24 cellular contexts compared by ENCODE assay signal in genomic region chr10:33303988-33304387, GRCh38. TPM values are rescaled to one million over a fixed set of nuclear protein-coding genes. Genes with fewer than 3 reads are reported as not detected.
DNase-seq lines count a peak whose midpoint lies in the region; ATAC-seq and TF ChIP-seq lines count a peak whose summit lies in the region.
"Had no signal": no experiment of that assay in that cellular context is flagged by ENCODE, and none has a peak within 500 bp of the region (broad histone marks: within the 10 kb centered on the region; RNA-seq: fewer than 3 reads in every experiment).

No MANE protein-coding gene starts in this region.

- peaks cover 24% of the 10 kb centered on the region for H3F3A ChIP-seq in SK-N-SH (replicated peaks; ENCODE audit: insufficient read depth)

- CTCF ChIA-PET in BJ (lab: Yijun Ruan, JAX) (interaction anchor here (1.3 kb wide), 1 partner anchor 111 kb away, joined by 3 read pairs; no protein-coding TSS in a partner anchor), SK-N-SH (lab: Yijun Ruan, JAX) (interaction anchor here (1.0 to 1.5 kb wide), 3 partner anchors 11 to 111 kb away, joined by 3 to 4 read pairs (median 3); no protein-coding TSS in a partner anchor)

- H3K4me1 ChIP-seq in SK-N-SH (ENCODE audit: control insufficient read depth in 1 of 2, insufficient read depth in 2 of 2, low read depth in 1 of 2, low read length in 1 of 2) (peaks cover 3 to 16% of the 10 kb centered on the region in 2 experiments; a peak in 3 of 4 replicates), mesodermal cell (ENCODE audit: control insufficient read depth, insufficient read depth, low read length, poor library complexity, severe bottlenecking) (peaks cover 13% of the 10 kb centered on the region), spleen (peaks cover 4 to 75% (median 34%) of the 10 kb centered on the region in 6 donors)
- H3K4me1 ChIP-seq: body of pancreas had no signal

- H3K9me2 ChIP-seq in SK-N-SH, result no peaks in the 10 kb centered on the region

- no peak for TF ChIP-seq POLR2A in spleen (IDR thresholded peaks at IDR 0.05)
- no peak for TF ChIP-seq POLR2A in lower leg skin (IDR thresholded peaks at IDR 0.05)

- no peak overlapping the region for H3K9ac ChIP-seq in SK-N-SH

- WGBS in SK-N-SH (ENCODE audit: low lambda C conversion rate), result 51% methylated on average over 3 of the region's 3 CpGs
- WGBS in mesodermal cell (ENCODE audit: insufficient coverage in 2 of 2), 2 experiments, result 90 to 93% methylated on average over 2 of the region's 3 CpGs
- 51 to 66% (median 52%) methylated on average over 3 of the region's 3 CpGs for WGBS in spleen, 5 donors
- WGBS in lower leg skin, 2 donors, result 48 to 61% methylated on average over 3 of the region's 3 CpGs

- peaks cover 100% of the 10 kb centered on the region for H3K79me2 ChIP-seq in SK-N-SH (ENCODE audit: insufficient read depth)

- H4K20me1 ChIP-seq in SK-N-SH (ENCODE audit: insufficient read depth), result peaks cover 95% of the 10 kb centered on the region

- H3K9me3 ChIP-seq in SK-N-SH, result no peaks in the 10 kb centered on the region
- H3K9me3 ChIP-seq in mesodermal cell (ENCODE audit: control insufficient read depth, low read length), result no peaks in the 10 kb centered on the region
- H3K9me3 ChIP-seq in spleen, result peaks cover 0 to 4% (median 0%) of the 10 kb centered on the region in 8 donors
- H3K9me3 ChIP-seq: body of pancreas, neutrophil, upper lobe of right lung had no signal

- peaks cover 5% of the 10 kb centered on the region for H3K36me3 ChIP-seq in BJ (ENCODE audit: control insufficient read depth, insufficient read depth, low read length)
- peaks cover 6 to 57% of the 10 kb centered on the region in 2 experiments for H3K36me3 ChIP-seq in SK-N-SH (replicated peaks in 1 of 2; ENCODE audit: control insufficient read depth in 1 of 2, insufficient read depth in 2 of 2, low read length in 1 of 2)
- peaks cover 22% of the 10 kb centered on the region for H3K36me3 ChIP-seq in mesodermal cell (ENCODE audit: control insufficient read depth, insufficient read depth, low read length)
- H3K36me3 ChIP-seq in spleen, result peaks cover 0 to 12% (median 0%) of the 10 kb centered on the region in 6 donors
- H3K36me3 ChIP-seq: neutrophil had no signal

- H3K27me3 ChIP-seq in BJ (ENCODE audit: control insufficient read depth, insufficient read depth, low read length), result no peaks in the 10 kb centered on the region
- H3K27me3 ChIP-seq in SK-N-SH (ENCODE audit: insufficient read depth), result no peaks in the 10 kb centered on the region
- no peaks in the 10 kb centered on the region for H3K27me3 ChIP-seq in spleen (replicated peaks in 1 of 7)
- H3K27me3 ChIP-seq: body of pancreas, upper lobe of right lung had no signal

- no peak overlapping the region for H3K4me3 ChIP-seq in BJ (ENCODE audit: low read depth, low read length)
- H3K4me3 ChIP-seq in SK-N-SH (ENCODE audit: low read depth in 2 of 2, low read length in 1 of 2), result no peak overlapping the region
- no peak overlapping the region for H3K4me3 ChIP-seq in mesodermal cell (ENCODE audit: extremely low read depth, insufficient read depth, low read length, poor library complexity, severe bottlenecking)
- H3K4me3 ChIP-seq in spleen, result no peak overlapping the region
- no peak overlapping the region for H3K4me3 ChIP-seq in lower leg skin (ENCODE audit: low read depth, poor library complexity, severe bottlenecking)
- H3K4me3 ChIP-seq: body of pancreas, upper lobe of right lung had no signal

- H2AFZ ChIP-seq in SK-N-SH (ENCODE audit: low read depth), result no peak overlapping the region

- TF ChIP-seq EP300 in SK-N-SH (IDR thresholded peaks at IDR 0.05; ENCODE audit: borderline replicate concordance in 1 of 2, low read depth in 1 of 2, low read length in 1 of 2), result peak in 1 of 2 experiments; percentile 27; a peak in 1 of 4 replicates

- POLR2A ChIA-PET in BJ (lab: Charles Lee) (interaction anchor here (0.6 kb wide), 1 partner anchor 88 kb away, joined by 4 read pairs; no protein-coding TSS in a partner anchor), SK-N-SH (lab: Yijun Ruan, JAX) (no interaction called here)

- DNase-seq in BJ (ENCODE audit: low read depth) (peak; percentile 43), SK-N-SH (no peak), spleen (no peak), lower leg skin (ENCODE audit: low spot score in 2 of 2) (no peak), cerebellum (ENCODE audit: low spot score) (no peak)
- DNase-seq: activated CD4-positive, alpha-beta T cell treated with anti-CD3 and anti-CD28 coated beads for 4 hours; activated CD8-positive, alpha-beta memory T cell treated with anti-CD3 and anti-CD28 coated beads for 24 hours; activated gamma-delta T cell; activated naive CD8-positive, alpha-beta T cell treated with anti-CD3 and anti-CD28 coated beads, Interleukin-2, amount 50 U/mL, for 24 hours; body of pancreas; erythroblast; foreskin melanocyte; hippocampal formation; left cardiac atrium; mesenchymal stem cell; MV-4-11; NCI-H1436 treated with DMSO at 0.1 percent for 48 hours; NCI-H446 treated with DMSO at 0.1 percent for 48 hours; stimulated activated CD4-positive, alpha-beta T cell treated with anti-CD3 and anti-CD28 coated beads, Interleukin-2, amount 100 ng/mL, for 48 hours; upper lobe of right lung had no signal

- no peak for TF ChIP-seq RAD21 in SK-N-SH (IDR thresholded peaks at IDR 0.05; ENCODE audit: low read length)

- H3K27ac ChIP-seq in SK-N-SH (ENCODE audit: low read depth in 2 of 2, low read length in 1 of 2), result peak overlapping the region; percentile 56 to 70; a peak in 3 of 4 replicates
- H3K27ac ChIP-seq in mesodermal cell (ENCODE audit: low read depth, low read length, severe bottlenecking), result peak overlapping the region; percentile 10
- peak overlapping the region; percentile 44 to 79 (median 66) for H3K27ac ChIP-seq in spleen
- H3K27ac ChIP-seq: body of pancreas, HL-60, neutrophil had no signal

- TF ChIP-seq CTCF in BJ (IDR thresholded peaks at IDR 0.05; ENCODE audit: insufficient read depth, low read depth, low read length) (no peak), SK-N-SH (IDR thresholded peaks at IDR 0.05) (no peak), spleen (IDR thresholded peaks at IDR 0.05 in 8 of 11, conservative IDR thresholded peaks at IDR 0.05 in 3 of 11) (no peak), lower leg skin (IDR thresholded peaks at IDR 0.05) (no peak)

- ATAC-seq in HG02938 (IDR thresholded peaks at IDR 0.05; ENCODE audit: unreplicated experiment), result no peak
- ATAC-seq: activated naive CD8-positive, alpha-beta T cell treated with anti-CD3 and anti-CD28 coated beads, Interleukin-2, amount 50 U/mL, for 24 hours; body of pancreas; left cardiac atrium; upper lobe of right lung had no signal

- intact Hi-C loops in spleen (cut with DNase I; ENCODE audit: low total_unique reads) (no loop called here), lower leg skin (cut with DNase I; ENCODE audit: low total_unique reads) (no loop called here)

- H3K4me2 ChIP-seq in SK-N-SH, result no peak overlapping the region

TF ChIP-seq in SK-N-SH, 30 proteins besides CTCF, POLR2A, EP300 and RAD21 (continues in another document):
- no peak for TF ChIP-seq CHD2 (IDR thresholded peaks at IDR 0.05; ENCODE audit: low read length, partially characterized antibody)
- TF ChIP-seq USF2 (IDR thresholded peaks at IDR 0.05; ENCODE audit: borderline replicate concordance, low read depth, low read length), result no peak
- TF ChIP-seq FOXM1 (IDR thresholded peaks at IDR 0.05; ENCODE audit: low read depth), result no peak
- TF ChIP-seq PBX3 (IDR thresholded peaks at IDR 0.05), result no peak
- TF ChIP-seq SMC3 (IDR thresholded peaks at IDR 0.05; ENCODE audit: low read depth, low read length), result no peak
- no peak for TF ChIP-seq NRF1 (IDR thresholded peaks at IDR 0.05; ENCODE audit: low read depth, low read length)
- no peak for TF ChIP-seq IRF3 (IDR thresholded peaks at IDR 0.05; ENCODE audit: low read depth, low read length)

RNA-seq across cellular contexts. Expression of gene NRP1, which starts 30.5 kb away (rescaled TPM):
- polyA plus RNA-seq in BJ (2011; rRNA removed) (141 and 165 TPM in 2 replicates), SK-N-SH (2012; rRNA removed) (129 and 149 TPM in 2 replicates), spleen (1 to 10 TPM; 4.8 to 8.7 (median 7.3) TPM)
- 150 and 187 TPM in 2 replicates for polyA minus RNA-seq in BJ (2011; rRNA and poly(A)+ RNA removed)
- polyA plus RNA-seq in SK-N-SH (2012; cell fraction: cytosol; rRNA removed), result 125 and 142 TPM in 2 replicates
- polyA plus RNA-seq in SK-N-SH (2012; cell fraction: nucleus; rRNA removed), result 100 and 136 TPM in 2 replicates
- polyA plus RNA-seq in mesodermal cell (2013, experiment 1 of 2), result 131 TPM
- 119 TPM for polyA plus RNA-seq in mesodermal cell (2013, experiment 2 of 2)
- total RNA-seq in spleen (100 to 1,000 TPM in 6 of 7 donors, 10 to 100 TPM in 1; 96.8 to 202 (median 145) TPM), lower leg skin (10 to 100 TPM in 3 of 4 donors, 1 to 10 TPM in 1; 8.2 to 24.6 (median 18.7) TPM), cerebellum (35.0 TPM)

Comparison
In these comparisons a context has a peak if more than half of its experiments do, and no peak if none do; other contexts are left out.
1. H3K27ac ChIP-seq: peak in every context shown above with its lines; median percentile 66 in spleen; 63 in SK-N-SH; 10 in mesodermal cell.